ENCODE assay signal across 1 cellular context in genomic region chr10:73967022-73967429, GRCh38.
TF ChIP-seq lines count a peak whose summit lies in the region.

No MANE protein-coding gene starts in this region.

TF ChIP-seq in endothelial cell of umbilical vein, 7 proteins besides CTCF, POLR2A, EP300 and RAD21 (continued from another document):
- TF ChIP-seq JUN (IDR thresholded peaks at IDR 0.05; ENCODE audit: borderline replicate concordance, insufficient read depth, insufficient read length, low read depth) (no peak), POLR2AphosphoS5 (IDR thresholded peaks at IDR 0.05; ENCODE audit: insufficient read depth, low read depth, low read length) (no peak), FOS (IDR thresholded peaks at IDR 0.05; ENCODE audit: borderline replicate concordance, insufficient read depth, low read length) (no peak), MAX (IDR thresholded peaks at IDR 0.05; ENCODE audit: insufficient read depth, insufficient read length) (no peak), GATA2 (IDR thresholded peaks at IDR 0.05; ENCODE audit: insufficient read depth, insufficient read length, low read depth, low read length) (no peak), MYC (IDR thresholded peaks at IDR 0.05; ENCODE audit: low read depth, low read length) (no peak)
